15 cellular contexts compared by ENCODE assay signal in the genomic region with DNA sequence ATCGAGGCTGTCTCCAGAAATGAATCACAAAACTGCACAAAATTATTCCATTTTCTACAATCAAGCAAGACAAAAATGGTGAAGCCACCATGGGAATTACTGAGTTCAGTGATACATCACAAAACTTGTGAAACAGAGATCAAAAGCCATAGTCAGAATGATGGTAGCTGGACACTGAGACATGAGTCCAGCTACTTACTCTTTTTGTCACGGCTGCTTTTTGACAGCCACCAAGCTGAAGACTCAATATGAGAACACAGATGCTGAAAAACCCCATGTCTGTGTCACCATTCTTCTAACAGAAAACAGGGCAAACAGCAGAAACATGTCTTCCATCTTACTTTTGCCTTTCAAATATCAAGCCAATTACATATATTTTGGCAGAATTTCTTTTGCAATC.
A peak's percentile ranks its signal among the peaks of the same experiment; 100 is the strongest.
DNase-seq lines count a peak whose midpoint lies in the region; ATAC-seq and TF ChIP-seq lines count a peak whose summit lies in the region.
"Had no signal": no experiment of that assay in that cellular context is flagged by ENCODE, and none has a peak within 500 bp of the region (broad histone marks: within the 10 kb centered on the region; RNA-seq: fewer than 3 reads in every experiment).

No MANE protein-coding gene starts in this region.

- no peak overlapping the region for H3K4me3 Mint-ChIP-seq in activated CD4-positive, alpha-beta T cell treated with anti-CD3 and anti-CD28 coated beads for 36 hours
- no peak overlapping the region for H3K4me3 Mint-ChIP-seq in activated CD4-positive, alpha-beta T cell treated with anti-CD3 and anti-CD28 coated beads, Interleukin-2, amount 10 ng/mL, durations not matched to agents 24 days and 14 days
- H3K4me3 Mint-ChIP-seq in CD14-positive monocyte, result no peak overlapping the region
- H3K4me3 Mint-ChIP-seq in activated naive CD8-positive, alpha-beta T cell treated with anti-CD3 and anti-CD28 coated beads for 36 hours, result no peak overlapping the region

- no peaks in the 10 kb centered on the region for H3K36me3 ChIP-seq in spleen
- H3K36me3 ChIP-seq: BLaER1 treated with 17β-estradiol and CSF1 and Interleukin-3, amounts not matched to agents 10 nM and 100 nM; HAP-1 had no signal

- H3K9me3 ChIP-seq in spleen, result no peaks in the 10 kb centered on the region
- H3K9me3 ChIP-seq: HAP-1 had no signal

- peaks cover 9 to 76% (median 25%) of the 10 kb centered on the region in 6 donors for H3K4me1 ChIP-seq in spleen

- H3K27ac ChIP-seq in spleen, result peak overlapping the region in 5 of 8 donors; percentile 45 to 90 (median 83)
- no peak overlapping the region for H3K27ac ChIP-seq in dorsolateral prefrontal cortex

- DNase-seq in activated CD4-positive, alpha-beta T cell treated with anti-CD3 and anti-CD28 coated beads for 36 hours, result no peak
- no peak for DNase-seq in activated CD4-positive, alpha-beta T cell treated with anti-CD3 and anti-CD28 coated beads, Interleukin-2, amount 10 ng/mL, durations not matched to agents 24 days and 14 days
- DNase-seq in CD14-positive monocyte (ENCODE audit: low spot score) (no peak), spleen (no peak), NCI-H1436 (lab: John Stamatoyannopoulos, UW) (no peak), activated gamma-delta T cell treated with Interleukin-2 at 50 U/mL for 16 hours (no peak), dorsolateral prefrontal cortex (no peak)
- no peak for DNase-seq in activated naive CD8-positive, alpha-beta T cell treated with anti-CD3 and anti-CD28 coated beads for 36 hours
- DNase-seq: 8988T, EL, NCI-H2029, NCI-H510A, NCI-H82 had no signal

- POLR2A ChIA-PET in activated CD4-positive, alpha-beta T cell treated with anti-CD3 and anti-CD28 coated beads for 36 hours (lab: Charles Lee), result interaction anchor here (0.9 kb wide), 1 partner anchor 654 kb away, joined by 4 read pairs; no protein-coding TSS in a partner anchor

- no peak for TF ChIP-seq POLR2A in spleen (IDR thresholded peaks at IDR 0.05)

- H3K27me3 ChIP-seq in spleen (replicated peaks in 1 of 7) (no peaks in the 10 kb centered on the region), dorsolateral prefrontal cortex (no peaks in the 10 kb centered on the region)
- H3K27me3 ChIP-seq: BLaER1 treated with 17β-estradiol and CSF1 and Interleukin-3, amounts not matched to agents 10 nM and 100 nM had no signal

- H3K4me1 Mint-ChIP-seq in activated CD4-positive, alpha-beta T cell treated with anti-CD3 and anti-CD28 coated beads for 36 hours, result peaks cover 33% of the 10 kb centered on the region
- H3K4me1 Mint-ChIP-seq in activated CD4-positive, alpha-beta T cell treated with anti-CD3 and anti-CD28 coated beads, Interleukin-2, amount 10 ng/mL, durations not matched to agents 24 days and 14 days, result peaks cover 32% of the 10 kb centered on the region
- peaks cover 46% of the 10 kb centered on the region for H3K4me1 Mint-ChIP-seq in CD14-positive monocyte
- peaks cover 35% of the 10 kb centered on the region for H3K4me1 Mint-ChIP-seq in activated naive CD8-positive, alpha-beta T cell treated with anti-CD3 and anti-CD28 coated beads for 36 hours

- WGBS in spleen, 5 donors, result 72 to 86% (median 81%) methylated on average over 2 of the region's 2 CpGs

- H3K27me3 Mint-ChIP-seq in activated CD4-positive, alpha-beta T cell treated with anti-CD3 and anti-CD28 coated beads for 36 hours, result no peaks in the 10 kb centered on the region
- H3K27me3 Mint-ChIP-seq in activated CD4-positive, alpha-beta T cell treated with anti-CD3 and anti-CD28 coated beads, Interleukin-2, amount 10 ng/mL, durations not matched to agents 24 days and 14 days, result no peaks in the 10 kb centered on the region
- H3K27me3 Mint-ChIP-seq in CD14-positive monocyte (ENCODE audit: low read depth in 3 of 3), result no peaks in the 10 kb centered on the region
- no peaks in the 10 kb centered on the region for H3K27me3 Mint-ChIP-seq in activated naive CD8-positive, alpha-beta T cell treated with anti-CD3 and anti-CD28 coated beads for 36 hours

- peak; percentile 17 for ATAC-seq in activated CD4-positive, alpha-beta T cell treated with anti-CD3 and anti-CD28 coated beads for 36 hours

- TF ChIP-seq CTCF in CD14-positive monocyte (IDR thresholded peaks at IDR 0.05), result no peak
- no peak for TF ChIP-seq CTCF in spleen (IDR thresholded peaks at IDR 0.05 in 8 of 11, conservative IDR thresholded peaks at IDR 0.05 in 3 of 11)
- TF ChIP-seq CTCF in dorsolateral prefrontal cortex (IDR thresholded peaks at IDR 0.05 in 54 of 56, conservative IDR thresholded peaks at IDR 0.05 in 2 of 56; ENCODE audit: low read depth in 1 of 56, partially characterized antibody in 56 of 56), result no peak

- intact Hi-C loops in activated CD4-positive, alpha-beta T cell treated with anti-CD3 and anti-CD28 coated beads for 36 hours (cut with DNase I, micrococcal nuclease), result loop anchor here (2.0 to 10.0 kb wide), 6 partner anchors 53 to 651 kb away; no protein-coding TSS in a partner anchor
- intact Hi-C loops in activated CD4-positive, alpha-beta T cell treated with anti-CD3 and anti-CD28 coated beads, Interleukin-2, amount 10 ng/mL, durations not matched to agents 24 days and 14 days (cut with micrococcal nuclease), result loop anchor here (2.0 to 10.0 kb wide), 4 partner anchors 47 to 469 kb away; no protein-coding TSS in a partner anchor
- intact Hi-C loops in CD14-positive monocyte (cut with micrococcal nuclease) (loop anchor here (2.0 to 10.0 kb wide), 4 partner anchors 36 to 647 kb away; a partner anchor contains a TSS), spleen (cut with DNase I; ENCODE audit: low total_unique reads) (no loop called here), dorsolateral prefrontal cortex (cut with DNase I) (no loop called here)

- H3K9me3 Mint-ChIP-seq in activated CD4-positive, alpha-beta T cell treated with anti-CD3 and anti-CD28 coated beads for 36 hours (ENCODE audit: low read depth), result no peaks in the 10 kb centered on the region
- no peaks in the 10 kb centered on the region for H3K9me3 Mint-ChIP-seq in activated CD4-positive, alpha-beta T cell treated with anti-CD3 and anti-CD28 coated beads, Interleukin-2, amount 10 ng/mL, durations not matched to agents 24 days and 14 days
- H3K9me3 Mint-ChIP-seq in CD14-positive monocyte, result no peaks in the 10 kb centered on the region
- peaks cover 2% of the 10 kb centered on the region for H3K9me3 Mint-ChIP-seq in activated naive CD8-positive, alpha-beta T cell treated with anti-CD3 and anti-CD28 coated beads for 36 hours

- CTCF ChIA-PET in activated CD4-positive, alpha-beta T cell treated with anti-CD3 and anti-CD28 coated beads for 36 hours (lab: Charles Lee), result interaction anchor here (0.6 kb wide), 1 partner anchor 454 kb away, joined by 3 read pairs; no protein-coding TSS in a partner anchor

- H3K36me3 Mint-ChIP-seq in activated CD4-positive, alpha-beta T cell treated with anti-CD3 and anti-CD28 coated beads for 36 hours (ENCODE audit: low read depth), result peaks cover 5% of the 10 kb centered on the region
- H3K36me3 Mint-ChIP-seq in activated CD4-positive, alpha-beta T cell treated with anti-CD3 and anti-CD28 coated beads, Interleukin-2, amount 10 ng/mL, durations not matched to agents 24 days and 14 days (ENCODE audit: low read depth), result peaks cover 5% of the 10 kb centered on the region
- H3K36me3 Mint-ChIP-seq in CD14-positive monocyte, result peaks cover 4 to 10% of the 10 kb centered on the region in 2 donors
- H3K36me3 Mint-ChIP-seq in activated naive CD8-positive, alpha-beta T cell treated with anti-CD3 and anti-CD28 coated beads for 36 hours, result peaks cover 5% of the 10 kb centered on the region

- H3K4me3 ChIP-seq in spleen (no peak overlapping the region), dorsolateral prefrontal cortex (no peak overlapping the region)
- H3K4me3 ChIP-seq: BLaER1 treated with 17β-estradiol and CSF1 and Interleukin-3, amounts not matched to agents 10 nM and 100 nM; HAP-1 had no signal

- peak overlapping the region; percentile 11 for H3K27ac Mint-ChIP-seq in activated CD4-positive, alpha-beta T cell treated with anti-CD3 and anti-CD28 coated beads for 36 hours
- H3K27ac Mint-ChIP-seq in activated CD4-positive, alpha-beta T cell treated with anti-CD3 and anti-CD28 coated beads, Interleukin-2, amount 10 ng/mL, durations not matched to agents 24 days and 14 days, result no peak overlapping the region
- H3K27ac Mint-ChIP-seq in CD14-positive monocyte, result peak overlapping the region; percentile 98 to 99 (median 99)
- peak overlapping the region; percentile 29 for H3K27ac Mint-ChIP-seq in activated naive CD8-positive, alpha-beta T cell treated with anti-CD3 and anti-CD28 coated beads for 36 hours

Comparison
In these comparisons a context has a peak if more than half of its experiments do, and no peak if none do; other contexts are left out.
1. H3K27ac ChIP-seq: peak in spleen (5 of 8); none in dorsolateral prefrontal cortex (0 of 59).
2. intact Hi-C loops: an anchor here in activated CD4-positive, alpha-beta T cell treated with anti-CD3 and anti-CD28 coated beads for 36 hours (2.0 to 10.0 kb wide), activated CD4-positive, alpha-beta T cell treated with anti-CD3 and anti-CD28 coated beads, Interleukin-2, amount 10 ng/mL, durations not matched to agents 24 days and 14 days (2.0 to 10.0 kb wide) and CD14-positive monocyte (2.0 to 10.0 kb wide); none called in spleen and dorsolateral prefrontal cortex.